In the genomic region with DNA sequence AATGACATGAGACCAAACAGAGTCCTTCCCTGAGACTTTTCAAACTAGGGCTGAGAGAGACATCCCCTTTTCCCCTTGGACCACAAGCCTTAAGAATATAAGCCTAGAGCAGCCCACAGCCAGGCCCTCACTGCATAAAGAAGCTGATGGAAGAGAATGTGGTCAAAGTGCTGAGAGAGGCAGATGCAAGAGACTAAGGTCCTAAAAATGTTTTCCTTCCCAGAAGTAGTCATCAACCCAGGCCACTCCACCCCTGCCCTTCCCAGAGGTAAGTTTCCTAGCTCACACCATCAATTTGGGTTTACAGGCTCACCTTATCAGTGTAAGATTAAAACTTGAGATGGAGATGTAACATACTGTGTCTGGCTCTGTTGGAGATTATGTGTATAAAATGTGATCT, we compare ENCODE assay signal across 2 cellular contexts.
TF ChIP-seq lines count a peak whose summit lies in the region.

No MANE protein-coding gene starts in this region.

TF ChIP-seq in SK-N-SH, 30 proteins besides CTCF, POLR2A, EP300 and RAD21:
- no peak for TF ChIP-seq NFIC (IDR thresholded peaks at IDR 0.05; ENCODE audit: borderline replicate concordance)
- TF ChIP-seq MXI1 (IDR thresholded peaks at IDR 0.05; ENCODE audit: low read depth, low read length), result no peak
- TF ChIP-seq SIN3A (IDR thresholded peaks at IDR 0.05; ENCODE audit: borderline replicate concordance, low read depth, low read length), result no peak
- TF ChIP-seq, protein P1, sequence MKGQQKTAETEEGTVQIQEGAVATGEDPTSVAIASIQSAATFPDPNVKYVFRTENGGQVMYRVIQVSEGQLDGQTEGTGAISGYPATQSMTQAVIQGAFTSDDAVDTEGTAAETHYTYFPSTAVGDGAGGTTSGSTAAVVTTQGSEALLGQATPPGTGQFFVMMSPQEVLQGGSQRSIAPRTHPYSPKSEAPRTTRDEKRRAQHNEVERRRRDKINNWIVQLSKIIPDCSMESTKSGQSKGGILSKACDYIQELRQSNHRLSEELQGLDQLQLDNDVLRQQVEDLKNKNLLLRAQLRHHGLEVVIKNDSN (IDR thresholded peaks at IDR 0.05; ENCODE audit: borderline replicate concordance, low read depth), result no peak
- TF ChIP-seq FOSL2 (IDR thresholded peaks at IDR 0.05; ENCODE audit: borderline replicate concordance, low read depth), result no peak
- 0 out of 2 replicates have a peak, but pooled peaks have one; percentile 9 for TF ChIP-seq GATA2 (CRISPR knock-in tag; IDR thresholded peaks at IDR 0.05)
- TF ChIP-seq, protein P2, sequence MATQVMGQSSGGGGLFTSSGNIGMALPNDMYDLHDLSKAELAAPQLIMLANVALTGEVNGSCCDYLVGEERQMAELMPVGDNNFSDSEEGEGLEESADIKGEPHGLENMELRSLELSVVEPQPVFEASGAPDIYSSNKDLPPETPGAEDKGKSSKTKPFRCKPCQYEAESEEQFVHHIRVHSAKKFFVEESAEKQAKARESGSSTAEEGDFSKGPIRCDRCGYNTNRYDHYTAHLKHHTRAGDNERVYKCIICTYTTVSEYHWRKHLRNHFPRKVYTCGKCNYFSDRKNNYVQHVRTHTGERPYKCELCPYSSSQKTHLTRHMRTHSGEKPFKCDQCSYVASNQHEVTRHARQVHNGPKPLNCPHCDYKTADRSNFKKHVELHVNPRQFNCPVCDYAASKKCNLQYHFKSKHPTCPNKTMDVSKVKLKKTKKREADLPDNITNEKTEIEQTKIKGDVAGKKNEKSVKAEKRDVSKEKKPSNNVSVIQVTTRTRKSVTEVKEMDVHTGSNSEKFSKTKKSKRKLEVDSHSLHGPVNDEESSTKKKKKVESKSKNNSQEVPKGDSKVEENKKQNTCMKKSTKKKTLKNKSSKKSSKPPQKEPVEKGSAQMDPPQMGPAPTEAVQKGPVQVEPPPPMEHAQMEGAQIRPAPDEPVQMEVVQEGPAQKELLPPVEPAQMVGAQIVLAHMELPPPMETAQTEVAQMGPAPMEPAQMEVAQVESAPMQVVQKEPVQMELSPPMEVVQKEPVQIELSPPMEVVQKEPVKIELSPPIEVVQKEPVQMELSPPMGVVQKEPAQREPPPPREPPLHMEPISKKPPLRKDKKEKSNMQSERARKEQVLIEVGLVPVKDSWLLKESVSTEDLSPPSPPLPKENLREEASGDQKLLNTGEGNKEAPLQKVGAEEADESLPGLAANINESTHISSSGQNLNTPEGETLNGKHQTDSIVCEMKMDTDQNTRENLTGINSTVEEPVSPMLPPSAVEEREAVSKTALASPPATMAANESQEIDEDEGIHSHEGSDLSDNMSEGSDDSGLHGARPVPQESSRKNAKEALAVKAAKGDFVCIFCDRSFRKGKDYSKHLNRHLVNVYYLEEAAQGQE (IDR thresholded peaks at IDR 0.05; ENCODE audit: low read depth, low read length), result no peak
TF ChIP-seq in SK-N-SH: peak in this region for 1.

TF ChIP-seq in SK-N-SH treated with all-trans-retinoic acid at 6 μM for 48 hours, 23 proteins besides CTCF, POLR2A, EP300 and RAD21:
- TF ChIP-seq ARNTL (CRISPR knock-in tag; IDR thresholded peaks at IDR 0.05; ENCODE audit: borderline replicate concordance, low read depth) (no peak), RARB (CRISPR knock-in tag; IDR thresholded peaks at IDR 0.05) (no peak), ESRRG (CRISPR knock-in tag; IDR thresholded peaks at IDR 0.05) (no peak), ZFP30 (CRISPR knock-in tag; IDR thresholded peaks at IDR 0.05) (no peak), ZNF565 (CRISPR knock-in tag; conservative IDR thresholded peaks at IDR 0.05; ENCODE audit: low read depth) (no peak), ZNF70 (CRISPR knock-in tag; IDR thresholded peaks at IDR 0.05) (no peak), OSR1 (CRISPR knock-in tag; IDR thresholded peaks at IDR 0.05) (no peak), PPARA (CRISPR knock-in tag; IDR thresholded peaks at IDR 0.05; ENCODE audit: borderline replicate concordance) (no peak), ISL1 (CRISPR knock-in tag; IDR thresholded peaks at IDR 0.05) (no peak), ZFP3 (CRISPR knock-in tag; IDR thresholded peaks at IDR 0.05) (no peak), TCF4 (CRISPR knock-in tag; IDR thresholded peaks at IDR 0.05; ENCODE audit: borderline replicate concordance) (no peak), ZNF8 (CRISPR knock-in tag; IDR thresholded peaks at IDR 0.05) (no peak), TOX (CRISPR knock-in tag; IDR thresholded peaks at IDR 0.05; ENCODE audit: borderline replicate concordance) (no peak)
- TF ChIP-seq, protein P3, sequence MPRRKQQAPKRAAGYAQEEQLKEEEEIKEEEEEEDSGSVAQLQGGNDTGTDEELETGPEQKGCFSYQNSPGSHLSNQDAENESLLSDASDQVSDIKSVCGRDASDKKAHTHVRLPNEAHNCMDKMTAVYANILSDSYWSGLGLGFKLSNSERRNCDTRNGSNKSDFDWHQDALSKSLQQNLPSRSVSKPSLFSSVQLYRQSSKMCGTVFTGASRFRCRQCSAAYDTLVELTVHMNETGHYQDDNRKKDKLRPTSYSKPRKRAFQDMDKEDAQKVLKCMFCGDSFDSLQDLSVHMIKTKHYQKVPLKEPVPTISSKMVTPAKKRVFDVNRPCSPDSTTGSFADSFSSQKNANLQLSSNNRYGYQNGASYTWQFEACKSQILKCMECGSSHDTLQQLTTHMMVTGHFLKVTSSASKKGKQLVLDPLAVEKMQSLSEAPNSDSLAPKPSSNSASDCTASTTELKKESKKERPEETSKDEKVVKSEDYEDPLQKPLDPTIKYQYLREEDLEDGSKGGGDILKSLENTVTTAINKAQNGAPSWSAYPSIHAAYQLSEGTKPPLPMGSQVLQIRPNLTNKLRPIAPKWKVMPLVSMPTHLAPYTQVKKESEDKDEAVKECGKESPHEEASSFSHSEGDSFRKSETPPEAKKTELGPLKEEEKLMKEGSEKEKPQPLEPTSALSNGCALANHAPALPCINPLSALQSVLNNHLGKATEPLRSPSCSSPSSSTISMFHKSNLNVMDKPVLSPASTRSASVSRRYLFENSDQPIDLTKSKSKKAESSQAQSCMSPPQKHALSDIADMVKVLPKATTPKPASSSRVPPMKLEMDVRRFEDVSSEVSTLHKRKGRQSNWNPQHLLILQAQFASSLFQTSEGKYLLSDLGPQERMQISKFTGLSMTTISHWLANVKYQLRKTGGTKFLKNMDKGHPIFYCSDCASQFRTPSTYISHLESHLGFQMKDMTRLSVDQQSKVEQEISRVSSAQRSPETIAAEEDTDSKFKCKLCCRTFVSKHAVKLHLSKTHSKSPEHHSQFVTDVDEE (CRISPR knock-in tag; IDR thresholded peaks at IDR 0.05), result no peak
- TF ChIP-seq, protein P4, sequence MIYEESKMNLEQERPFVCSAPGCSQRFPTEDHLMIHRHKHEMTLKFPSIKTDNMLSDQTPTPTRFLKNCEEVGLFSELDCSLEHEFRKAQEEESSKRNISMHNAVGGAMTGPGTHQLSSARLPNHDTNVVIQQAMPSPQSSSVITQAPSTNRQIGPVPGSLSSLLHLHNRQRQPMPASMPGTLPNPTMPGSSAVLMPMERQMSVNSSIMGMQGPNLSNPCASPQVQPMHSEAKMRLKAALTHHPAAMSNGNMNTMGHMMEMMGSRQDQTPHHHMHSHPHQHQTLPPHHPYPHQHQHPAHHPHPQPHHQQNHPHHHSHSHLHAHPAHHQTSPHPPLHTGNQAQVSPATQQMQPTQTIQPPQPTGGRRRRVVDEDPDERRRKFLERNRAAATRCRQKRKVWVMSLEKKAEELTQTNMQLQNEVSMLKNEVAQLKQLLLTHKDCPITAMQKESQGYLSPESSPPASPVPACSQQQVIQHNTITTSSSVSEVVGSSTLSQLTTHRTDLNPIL (CRISPR knock-in tag; IDR thresholded peaks at IDR 0.05; ENCODE audit: low read depth), result no peak
- TF ChIP-seq, protein P5, sequence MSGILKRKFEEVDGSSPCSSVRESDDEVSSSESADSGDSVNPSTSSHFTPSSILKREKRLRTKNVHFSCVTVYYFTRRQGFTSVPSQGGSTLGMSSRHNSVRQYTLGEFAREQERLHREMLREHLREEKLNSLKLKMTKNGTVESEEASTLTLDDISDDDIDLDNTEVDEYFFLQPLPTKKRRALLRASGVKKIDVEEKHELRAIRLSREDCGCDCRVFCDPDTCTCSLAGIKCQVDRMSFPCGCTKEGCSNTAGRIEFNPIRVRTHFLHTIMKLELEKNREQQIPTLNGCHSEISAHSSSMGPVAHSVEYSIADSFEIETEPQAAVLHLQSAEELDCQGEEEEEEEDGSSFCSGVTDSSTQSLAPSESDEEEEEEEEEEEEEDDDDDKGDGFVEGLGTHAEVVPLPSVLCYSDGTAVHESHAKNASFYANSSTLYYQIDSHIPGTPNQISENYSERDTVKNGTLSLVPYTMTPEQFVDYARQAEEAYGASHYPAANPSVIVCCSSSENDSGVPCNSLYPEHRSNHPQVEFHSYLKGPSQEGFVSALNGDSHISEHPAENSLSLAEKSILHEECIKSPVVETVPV (CRISPR knock-in tag; IDR thresholded peaks at IDR 0.05), result no peak
